In genomic region chr9:113563856-113564514, GRCh38 we compare ENCODE assay signal across 10 cellular contexts.
DNase-seq lines count a peak whose midpoint lies in the region; ATAC-seq and TF ChIP-seq lines count a peak whose summit lies in the region.
"Had no signal": no experiment of that assay in that cellular context is flagged by ENCODE, and none has a peak within 500 bp of the region (broad histone marks: within the 10 kb centered on the region; RNA-seq: fewer than 3 reads in every experiment).

No MANE protein-coding gene starts in this region.

- H3K27ac Mint-ChIP-seq in activated naive CD8-positive, alpha-beta T cell treated with anti-CD3 and anti-CD28 coated beads, Interleukin-2, amount 10 ng/mL, durations not matched to agents 7 days and 5 days, result peak overlapping the region; percentile 50
- no peak overlapping the region for H3K27ac Mint-ChIP-seq in activated naive CD8-positive, alpha-beta T cell treated with anti-CD3 and anti-CD28 coated beads for 36 hours
- H3K27ac Mint-ChIP-seq in endodermal cell, result no peak overlapping the region

- peaks cover 6% of the 10 kb centered on the region for H3K79me2 ChIP-seq in neural cell (replicated peaks; ENCODE audit: insufficient read depth, low read length)

- no peaks in the 10 kb centered on the region for H3K27me3 ChIP-seq in endodermal cell (ENCODE audit: control insufficient read depth, insufficient read depth, low read length, poor library complexity, severe bottlenecking)
- H3K27me3 ChIP-seq in neural cell (ENCODE audit: insufficient read depth, low read depth, low read length), result no peaks in the 10 kb centered on the region
- no peaks in the 10 kb centered on the region for H3K27me3 ChIP-seq in transverse colon
- H3K27me3 ChIP-seq: cardiac muscle cell had no signal

- TF ChIP-seq CTCF in endodermal cell (conservative IDR thresholded peaks at IDR 0.05) (no peak), neural cell (IDR thresholded peaks at IDR 0.05; ENCODE audit: poor library complexity, severe bottlenecking) (no peak), transverse colon (IDR thresholded peaks at IDR 0.05) (no peak)

- H4K20me1 ChIP-seq in neural cell (ENCODE audit: insufficient read depth), result no peaks in the 10 kb centered on the region

- no peak overlapping the region for H3K4me3 Mint-ChIP-seq in activated naive CD8-positive, alpha-beta T cell treated with anti-CD3 and anti-CD28 coated beads, Interleukin-2, amount 10 ng/mL, durations not matched to agents 7 days and 5 days
- H3K4me3 Mint-ChIP-seq in activated naive CD8-positive, alpha-beta T cell treated with anti-CD3 and anti-CD28 coated beads for 36 hours, result no peak overlapping the region
- H3K4me3 Mint-ChIP-seq in endodermal cell, result no peak overlapping the region

- TF ChIP-seq POLR2A in transverse colon (IDR thresholded peaks at IDR 0.05), result no peak

- H3K9me3 ChIP-seq in endodermal cell (ENCODE audit: control insufficient read depth, low read length) (no peaks in the 10 kb centered on the region), neural cell (ENCODE audit: low read length) (no peaks in the 10 kb centered on the region), transverse colon (no peaks in the 10 kb centered on the region)

- no peak for TF ChIP-seq EP300 in neural cell (conservative IDR thresholded peaks at IDR 0.05; ENCODE audit: poor library complexity, severe bottlenecking)
- no peak for TF ChIP-seq EP300 in transverse colon (IDR thresholded peaks at IDR 0.05; ENCODE audit: low read depth)

- no peak overlapping the region for H3K4me2 ChIP-seq in neural cell (ENCODE audit: low read length)

- peaks cover 4% of the 10 kb centered on the region for H3K36me3 Mint-ChIP-seq in activated naive CD8-positive, alpha-beta T cell treated with anti-CD3 and anti-CD28 coated beads, Interleukin-2, amount 10 ng/mL, durations not matched to agents 7 days and 5 days
- H3K36me3 Mint-ChIP-seq in activated naive CD8-positive, alpha-beta T cell treated with anti-CD3 and anti-CD28 coated beads for 36 hours, result peaks cover 5% of the 10 kb centered on the region
- no peaks in the 10 kb centered on the region for H3K36me3 Mint-ChIP-seq in endodermal cell (ENCODE audit: low read depth)

- H3K36me3 ChIP-seq in endodermal cell (ENCODE audit: control insufficient read depth, insufficient read depth, low read length) (no peaks in the 10 kb centered on the region), neural cell (ENCODE audit: insufficient read depth, low read length) (no peaks in the 10 kb centered on the region), transverse colon (no peaks in the 10 kb centered on the region)
- H3K36me3 ChIP-seq: cardiac muscle cell had no signal

- no peaks in the 10 kb centered on the region for H3K9me2 ChIP-seq in neural cell (ENCODE audit: insufficient read depth, low read length)

- 78 to 91% methylated on average over 2 to 5 of the region's 5 CpGs for WGBS in endodermal cell (ENCODE audit: insufficient coverage in 1 of 2, insufficient read length in 1 of 2), 2 experiments
- 50 to 78% methylated on average over 1 to 5 of the region's 5 CpGs for WGBS in transverse colon (ENCODE audit: low coverage in 1 of 2), 2 donors

- H3K27me3 Mint-ChIP-seq in activated naive CD8-positive, alpha-beta T cell treated with anti-CD3 and anti-CD28 coated beads, Interleukin-2, amount 10 ng/mL, durations not matched to agents 7 days and 5 days, result no peaks in the 10 kb centered on the region
- no peaks in the 10 kb centered on the region for H3K27me3 Mint-ChIP-seq in activated naive CD8-positive, alpha-beta T cell treated with anti-CD3 and anti-CD28 coated beads for 36 hours
- no peaks in the 10 kb centered on the region for H3K27me3 Mint-ChIP-seq in endodermal cell (ENCODE audit: insufficient read depth)

- ATAC-seq in activated naive CD8-positive, alpha-beta T cell treated with anti-CD3 and anti-CD28 coated beads, Interleukin-2, amount 10 ng/mL, durations not matched to agents 7 days and 5 days (ENCODE audit: low read depth), result no peak
- no peak for ATAC-seq in GM19463 (IDR thresholded peaks at IDR 0.05; ENCODE audit: unreplicated experiment)

- no peaks in the 10 kb centered on the region for H3F3A ChIP-seq in neural cell (ENCODE audit: insufficient read depth, low read length, poor library complexity, severe bottlenecking)

- no peak overlapping the region for H3K4me3 ChIP-seq in endodermal cell (ENCODE audit: low read length)
- H3K4me3 ChIP-seq in neural cell (ENCODE audit: low read length), result no peak overlapping the region
- H3K4me3 ChIP-seq in transverse colon, result no peak overlapping the region

- H3K9ac ChIP-seq in endodermal cell (ENCODE audit: extremely low read depth, low read length, poor library complexity, severe bottlenecking) (no peak overlapping the region), neural cell (ENCODE audit: low read length) (peak overlapping the region; percentile 72)

- in situ Hi-C loops in transverse colon (cut with MboI; ENCODE audit: low pct_ligation_motif_present in 1 of 4, low pct_unique_long_range_greater_than_20kb in 1 of 4, low sequenced_read_pairs in 3 of 4), result no loop called here

- no peak overlapping the region for H2AFZ ChIP-seq in neural cell (ENCODE audit: low read depth, low read length)

- H3K27ac ChIP-seq in endodermal cell (ENCODE audit: low read depth, low read length) (no peak overlapping the region), neural cell (ENCODE audit: low read length) (no peak overlapping the region), transverse colon (peak overlapping the region; percentile 79 to 89 (median 86))

- POLR2A ChIA-PET in activated naive CD8-positive, alpha-beta T cell treated with anti-CD3 and anti-CD28 coated beads, Interleukin-2, amount 10 ng/mL, durations not matched to agents 7 days and 5 days (lab: Charles Lee), result no interaction called here

- DNase-seq in activated naive CD8-positive, alpha-beta T cell treated with anti-CD3 and anti-CD28 coated beads, Interleukin-2, amount 10 ng/mL, durations not matched to agents 7 days and 5 days, result no peak
- DNase-seq in activated naive CD8-positive, alpha-beta T cell treated with anti-CD3 and anti-CD28 coated beads for 36 hours, result no peak
- DNase-seq in endodermal cell (peak; percentile 34), transverse colon (no peak), NCI-H774 (lab: John Stamatoyannopoulos, UW) (no peak), RKO (ENCODE audit: low spot score) (no peak)
- DNase-seq: GF-D8 had no signal

- intact Hi-C loops in transverse colon (cut with DNase I; ENCODE audit: low total_unique reads), result no loop called here

- TF ChIP-seq RAD21 in neural cell (conservative IDR thresholded peaks at IDR 0.05), result no peak

- peaks cover 5% of the 10 kb centered on the region for H3K4me1 ChIP-seq in endodermal cell (ENCODE audit: control insufficient read depth, insufficient read depth, low read length)
- peaks cover 30 to 61% (median 48%) of the 10 kb centered on the region in 4 donors for H3K4me1 ChIP-seq in transverse colon

- H3K9me3 Mint-ChIP-seq in activated naive CD8-positive, alpha-beta T cell treated with anti-CD3 and anti-CD28 coated beads, Interleukin-2, amount 10 ng/mL, durations not matched to agents 7 days and 5 days, result no peaks in the 10 kb centered on the region
- H3K9me3 Mint-ChIP-seq in activated naive CD8-positive, alpha-beta T cell treated with anti-CD3 and anti-CD28 coated beads for 36 hours, result no peaks in the 10 kb centered on the region
- no peaks in the 10 kb centered on the region for H3K9me3 Mint-ChIP-seq in endodermal cell

- peaks cover 19% of the 10 kb centered on the region for H3K4me1 Mint-ChIP-seq in activated naive CD8-positive, alpha-beta T cell treated with anti-CD3 and anti-CD28 coated beads, Interleukin-2, amount 10 ng/mL, durations not matched to agents 7 days and 5 days
- peaks cover 18% of the 10 kb centered on the region for H3K4me1 Mint-ChIP-seq in activated naive CD8-positive, alpha-beta T cell treated with anti-CD3 and anti-CD28 coated beads for 36 hours
- H3K4me1 Mint-ChIP-seq in endodermal cell, result peaks cover 7% of the 10 kb centered on the region

TF ChIP-seq in neural cell, 6 proteins besides CTCF, POLR2A, EP300 and RAD21:
- TF ChIP-seq EZH2 (IDR thresholded peaks at IDR 0.05; ENCODE audit: borderline replicate concordance, insufficient read depth, low read length, poor library complexity, severe bottlenecking) (no peak), MXI1 (conservative IDR thresholded peaks at IDR 0.05; ENCODE audit: poor library complexity, severe bottlenecking) (no peak), POLR2AphosphoS5 (IDR thresholded peaks at IDR 0.05) (no peak), SMC3 (conservative IDR thresholded peaks at IDR 0.05; ENCODE audit: poor library complexity) (no peak), TAF1 (IDR thresholded peaks at IDR 0.05; ENCODE audit: low read depth) (no peak)
- TF ChIP-seq, protein P1, sequence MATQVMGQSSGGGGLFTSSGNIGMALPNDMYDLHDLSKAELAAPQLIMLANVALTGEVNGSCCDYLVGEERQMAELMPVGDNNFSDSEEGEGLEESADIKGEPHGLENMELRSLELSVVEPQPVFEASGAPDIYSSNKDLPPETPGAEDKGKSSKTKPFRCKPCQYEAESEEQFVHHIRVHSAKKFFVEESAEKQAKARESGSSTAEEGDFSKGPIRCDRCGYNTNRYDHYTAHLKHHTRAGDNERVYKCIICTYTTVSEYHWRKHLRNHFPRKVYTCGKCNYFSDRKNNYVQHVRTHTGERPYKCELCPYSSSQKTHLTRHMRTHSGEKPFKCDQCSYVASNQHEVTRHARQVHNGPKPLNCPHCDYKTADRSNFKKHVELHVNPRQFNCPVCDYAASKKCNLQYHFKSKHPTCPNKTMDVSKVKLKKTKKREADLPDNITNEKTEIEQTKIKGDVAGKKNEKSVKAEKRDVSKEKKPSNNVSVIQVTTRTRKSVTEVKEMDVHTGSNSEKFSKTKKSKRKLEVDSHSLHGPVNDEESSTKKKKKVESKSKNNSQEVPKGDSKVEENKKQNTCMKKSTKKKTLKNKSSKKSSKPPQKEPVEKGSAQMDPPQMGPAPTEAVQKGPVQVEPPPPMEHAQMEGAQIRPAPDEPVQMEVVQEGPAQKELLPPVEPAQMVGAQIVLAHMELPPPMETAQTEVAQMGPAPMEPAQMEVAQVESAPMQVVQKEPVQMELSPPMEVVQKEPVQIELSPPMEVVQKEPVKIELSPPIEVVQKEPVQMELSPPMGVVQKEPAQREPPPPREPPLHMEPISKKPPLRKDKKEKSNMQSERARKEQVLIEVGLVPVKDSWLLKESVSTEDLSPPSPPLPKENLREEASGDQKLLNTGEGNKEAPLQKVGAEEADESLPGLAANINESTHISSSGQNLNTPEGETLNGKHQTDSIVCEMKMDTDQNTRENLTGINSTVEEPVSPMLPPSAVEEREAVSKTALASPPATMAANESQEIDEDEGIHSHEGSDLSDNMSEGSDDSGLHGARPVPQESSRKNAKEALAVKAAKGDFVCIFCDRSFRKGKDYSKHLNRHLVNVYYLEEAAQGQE (IDR thresholded peaks at IDR 0.05; ENCODE audit: borderline replicate concordance), result no peak

Comparison
In these comparisons a context has a peak if more than half of its experiments do, and no peak if none do; other contexts are left out.
1. H3K27ac ChIP-seq: peak in transverse colon (4 of 4); none in endodermal cell (single experiment) and neural cell (single experiment).